8 cellular contexts compared by ENCODE assay signal in the genomic region with DNA sequence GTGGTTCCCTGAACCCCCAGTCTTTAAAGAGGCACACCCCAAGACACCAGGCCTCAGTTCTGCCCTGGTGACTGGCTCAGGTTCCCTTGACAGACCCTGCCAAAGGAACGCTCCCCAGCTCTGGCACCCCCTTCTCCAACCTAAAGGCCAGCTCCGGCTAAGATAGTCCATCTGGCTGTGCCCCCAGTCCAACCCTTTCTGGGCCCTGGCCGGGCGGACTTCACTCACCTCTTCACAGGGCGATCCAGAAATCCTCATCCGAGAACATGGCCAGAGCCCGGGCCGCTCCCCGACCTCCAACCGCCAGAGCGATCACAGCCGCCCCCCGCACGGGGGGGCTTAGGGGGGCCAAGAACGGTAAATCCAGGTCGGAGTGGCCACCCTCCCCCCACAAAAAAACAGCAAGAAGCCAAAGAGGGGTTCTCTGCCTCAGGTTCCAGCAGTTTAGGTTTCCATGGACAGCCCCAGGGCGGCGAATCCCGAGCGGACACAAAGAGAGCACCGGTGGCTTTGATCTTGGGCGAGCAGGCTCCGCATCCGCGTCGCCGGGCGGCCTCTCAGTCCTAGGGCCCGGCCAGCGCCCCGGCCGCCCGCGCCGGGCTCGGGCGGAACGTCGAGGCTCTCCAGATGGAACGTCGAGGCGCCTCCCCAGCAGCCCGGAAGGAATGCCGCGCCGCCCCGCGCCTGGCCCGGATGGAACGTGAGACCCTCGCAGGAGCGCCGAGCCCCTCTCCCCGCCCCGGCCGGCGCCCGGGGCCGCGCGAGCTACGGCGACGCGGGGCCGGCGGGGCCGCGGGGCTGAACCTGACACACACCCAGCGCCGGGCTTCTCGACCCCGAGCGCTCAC. TPM values are rescaled to one million over a fixed set of nuclear protein-coding genes. Genes with fewer than 3 reads are reported as not detected.
A peak's percentile ranks its signal among the peaks of the same experiment; 100 is the strongest.
DNase-seq lines count a peak whose midpoint lies in the region; ATAC-seq, FAIRE-seq and TF ChIP-seq lines count a peak whose summit lies in the region.

No MANE protein-coding gene starts in this region.

- H3K9me3 Mint-ChIP-seq in immature natural killer cell: no peaks in the 10 kb centered on the region

- H3K4me3 Mint-ChIP-seq in immature natural killer cell: peak overlapping the region; percentile 90 to 98 (median 92)

- peaks cover 7 to 22% (median 15%) of the 10 kb centered on the region in 3 donors for H3K27me3 Mint-ChIP-seq in immature natural killer cell (ENCODE audit: low read depth in 3 of 3)

- DNase-seq in EH (ENCODE audit: low read depth): peak; percentile 37
- DNase-seq in NAMALWA (ENCODE audit: low spot score): peak; percentile 57
- DNase-seq in astrocyte of the hippocampus (ENCODE audit: low read depth, low spot score): peak; percentile 62
- DNase-seq in immature natural killer cell: peak; percentile 10 to 30 (median 22)
- peak; percentile 39 for DNase-seq in stimulated activated CD8-positive, alpha-beta memory T cell treated with anti-CD3 and anti-CD28 coated beads, Interleukin-4, amount 100 ng/mL, for 48 hours
- DNase-seq in H54 (ENCODE audit: insufficient read length, low spot score): no peak
- DNase-seq in NCI-H446 treated with DMSO at 0.1 percent for 48 hours (lab: John Stamatoyannopoulos, UW): no peak

- H3K4me1 Mint-ChIP-seq in immature natural killer cell: peaks cover 65 to 66% of the 10 kb centered on the region in 2 donors

- ATAC-seq in GM21723 (IDR thresholded peaks at IDR 0.05; ENCODE audit: unreplicated experiment): peak; percentile 23

- TF ChIP-seq POLR2A in H54 (IDR thresholded peaks at IDR 0.05; ENCODE audit: low read depth, low read length): no peak

- H3K36me3 Mint-ChIP-seq in immature natural killer cell: no peaks in the 10 kb centered on the region

- H3K27ac Mint-ChIP-seq in immature natural killer cell: peak overlapping the region; percentile 50 to 94 (median 77)

- FAIRE-seq in H54 (lab: Jason Lieb, UNC): no peak

RNA-seq across cellular contexts. Expression of gene KMT2D, which starts 1.0 kb away (rescaled TPM):
- polyA plus RNA-seq in immature natural killer cell: 10 to 100 TPM in 1 of 3 donors, 1 to 10 TPM in 2; 1.1 to 29.6 (median 3.8) TPM

RNA-seq across cellular contexts. Expression of gene RHEBL1, which starts 10.2 kb away (rescaled TPM):
- polyA plus RNA-seq in immature natural killer cell: 10 to 100 TPM; 11.0 to 22.5 (median 16.5) TPM

RNA-seq across cellular contexts. Expression of gene DHH, which starts 35.0 kb away (rescaled TPM):
- not detected for polyA plus RNA-seq in immature natural killer cell

RNA-seq across cellular contexts. Expression of gene PRKAG1, which starts 41.0 kb away (rescaled TPM):
- 10 to 100 TPM; 58.5 to 75.3 (median 69.1) TPM for polyA plus RNA-seq in immature natural killer cell

RNA-seq across cellular contexts. Expression of gene LMBR1L, which starts 51.0 kb away (rescaled TPM):
- 10 to 100 TPM; 15.9 to 46.0 (median 39.6) TPM for polyA plus RNA-seq in immature natural killer cell

Comparison
In these comparisons a context has a peak if more than half of its experiments do, and no peak if none do; other contexts are left out.
1. DNase-seq: peak in EH (single experiment), NAMALWA (single experiment), astrocyte of the hippocampus (single experiment), immature natural killer cell (3 of 3) and stimulated activated CD8-positive, alpha-beta memory T cell treated with anti-CD3 and anti-CD28 coated beads, Interleukin-4, amount 100 ng/mL, for 48 hours (single experiment); none in H54 (single experiment) and NCI-H446 treated with DMSO at 0.1 percent for 48 hours (single experiment).